18 cellular contexts compared by ENCODE assay signal in genomic region chr18:52657063-52657462, GRCh38.
"Had no signal": no experiment of that assay in that cellular context is flagged by ENCODE, and none has a peak within 500 bp of the region (broad histone marks: within the 10 kb centered on the region; RNA-seq: fewer than 3 reads in every experiment).

No MANE protein-coding gene starts in this region.

- H3K27ac Mint-ChIP-seq: dendritic cell treated with granulocyte-macrophage colony-stimulating factor and Interleukin-4, amounts not matched to agents 40 ng/mL and 50 ng/mL, for 4 days; effector memory CD8-positive, alpha-beta T cell; naive thymus-derived CD8-positive, alpha-beta T cell; stimulated activated memory B cell treated with anti-CD40 and anti-IgM and Interleukin-4, amounts not matched to agents 10 μg/mL and 1 μg/mL and 100 μg/mL, for 72 hours; stimulated activated naive CD8-positive, alpha-beta T cell treated with anti-CD3 and anti-CD28 coated beads, Interleukin-15, Interleukin-2, amounts not matched to agents 100 ng/mL and 50 ng/mL, for 24 hours had no signal

- H3K9me3 ChIP-seq: esophagus squamous epithelium, mucosa of descending colon, neutrophil, spleen, testis, tibial nerve had no signal

- H3K36me3 Mint-ChIP-seq: naive thymus-derived CD8-positive, alpha-beta T cell; stimulated activated memory B cell treated with anti-CD40 and anti-IgM and Interleukin-4, amounts not matched to agents 10 μg/mL and 1 μg/mL and 100 μg/mL, for 72 hours had no signal

- H3K27me3 ChIP-seq: esophagus squamous epithelium, hepatocyte, neutrophil, spleen, testis, tibial nerve had no signal

- H3K27ac ChIP-seq: esophagus squamous epithelium, hepatocyte, neutrophil, spleen, testis, tibial nerve had no signal

- H3K4me2 ChIP-seq: hepatocyte had no signal

- H3K4me3 ChIP-seq: esophagus squamous epithelium, hepatocyte, mucosa of descending colon, spleen, testis, tibial nerve had no signal

- H3K4me1 ChIP-seq: esophagus squamous epithelium, spleen, testis, tibial nerve had no signal

- H3K4me3 Mint-ChIP-seq: dendritic cell treated with granulocyte-macrophage colony-stimulating factor and Interleukin-4, amounts not matched to agents 40 ng/mL and 50 ng/mL, for 4 days; effector memory CD8-positive, alpha-beta T cell; naive thymus-derived CD8-positive, alpha-beta T cell; stimulated activated memory B cell treated with anti-CD40 and anti-IgM and Interleukin-4, amounts not matched to agents 10 μg/mL and 1 μg/mL and 100 μg/mL, for 72 hours; stimulated activated naive CD8-positive, alpha-beta T cell treated with anti-CD3 and anti-CD28 coated beads, Interleukin-15, Interleukin-2, amounts not matched to agents 100 ng/mL and 50 ng/mL, for 24 hours had no signal

- H3K27me3 Mint-ChIP-seq: dendritic cell treated with granulocyte-macrophage colony-stimulating factor and Interleukin-4, amounts not matched to agents 40 ng/mL and 50 ng/mL, for 4 days; effector memory CD8-positive, alpha-beta T cell; naive thymus-derived CD8-positive, alpha-beta T cell; stimulated activated memory B cell treated with anti-CD40 and anti-IgM and Interleukin-4, amounts not matched to agents 10 μg/mL and 1 μg/mL and 100 μg/mL, for 72 hours; stimulated activated naive CD8-positive, alpha-beta T cell treated with anti-CD3 and anti-CD28 coated beads, Interleukin-15, Interleukin-2, amounts not matched to agents 100 ng/mL and 50 ng/mL, for 24 hours had no signal

- H3K79me2 ChIP-seq: hepatocyte had no signal

- H3K9me3 Mint-ChIP-seq: dendritic cell treated with granulocyte-macrophage colony-stimulating factor and Interleukin-4, amounts not matched to agents 40 ng/mL and 50 ng/mL, for 4 days had no signal

- H3K4me1 Mint-ChIP-seq: naive thymus-derived CD8-positive, alpha-beta T cell; stimulated activated memory B cell treated with anti-CD40 and anti-IgM and Interleukin-4, amounts not matched to agents 10 μg/mL and 1 μg/mL and 100 μg/mL, for 72 hours had no signal

- ATAC-seq: effector memory CD8-positive, alpha-beta T cell; mucosa of descending colon; naive thymus-derived CD8-positive, alpha-beta T cell; sciatic nerve; stimulated activated memory B cell treated with anti-CD40 and anti-IgM and Interleukin-4, amounts not matched to agents 10 μg/mL and 1 μg/mL and 100 μg/mL, for 72 hours had no signal

- H3K36me3 ChIP-seq: esophagus squamous epithelium, neutrophil, spleen, tibial nerve had no signal

- DNase-seq: effector memory CD8-positive, alpha-beta T cell; esophagus squamous epithelium; foreskin fibroblast; kidney glomerular epithelial cell; mucosa of descending colon; naive thymus-derived CD8-positive, alpha-beta T cell; spleen; stimulated activated CD4-positive, alpha-beta T cell treated with anti-CD3 and anti-CD28 coated beads, Interleukin-15, amount 100 ng/mL, for 24 hours; stimulated activated CD4-positive, alpha-beta T cell treated with anti-CD3 and anti-CD28 coated beads, Interleukin-1b, Interleukin-23, amount 100 ng/mL, for 48 hours; stimulated activated CD4-positive, alpha-beta T cell treated with anti-CD3 and anti-CD28 coated beads, Interleukin-4, amount 100 ng/mL, for 24 hours; testis had no signal

- H2AFZ ChIP-seq: hepatocyte had no signal
